Comparison of ENCODE assay signal across 8 cellular contexts in genomic region chr1:119367332-119368124, GRCh38. TPM values are rescaled to one million over a fixed set of nuclear protein-coding genes. Genes with fewer than 3 reads are reported as not detected.
DNase-seq lines count a peak whose midpoint lies in the region; ATAC-seq and TF ChIP-seq lines count a peak whose summit lies in the region.

No MANE protein-coding gene starts in this region.

- H3K27ac ChIP-seq in fibroblast of lung (ENCODE audit: insufficient read depth, low read length) = no peak overlapping the region

- no peaks in the 10 kb centered on the region for H4K20me1 ChIP-seq in fibroblast of lung (ENCODE audit: control insufficient read depth, extremely low read depth, insufficient read depth, low read length)

- DNase-seq in AG10803 (ENCODE audit: low read depth) (peak; percentile 56), GM19238 (ENCODE audit: insufficient read length, low spot score) (peak; percentile 11), OCI-M1 (lab: John Stamatoyannopoulos, UW) (peak; percentile 47), fibroblast of lung (ENCODE audit: low read depth in 2 of 2) (peak; percentile 32 to 58), progenitor cell of endocrine pancreas (ENCODE audit: low spot score, unreplicated experiment) (no peak), NCI-H2107 (lab: John Stamatoyannopoulos, UW) (no peak)
- DNase-seq in activated CD4-positive, alpha-beta T cell treated with anti-CD3 and anti-CD28 coated beads, Interleukin-2, amount 50 U/mL, for 1 hour = no peak

- H3K9ac ChIP-seq in fibroblast of lung (ENCODE audit: insufficient read depth, low read length) = no peak overlapping the region

- TF ChIP-seq CTCF in AG10803 (conservative IDR thresholded peaks at IDR 0.05; ENCODE audit: low read length) = peak; percentile 99
- TF ChIP-seq CTCF in fibroblast of lung (conservative IDR thresholded peaks at IDR 0.05 in 1 of 2, IDR thresholded peaks at IDR 0.05 in 1 of 2; ENCODE audit: low read depth in 1 of 2, low read length in 2 of 2) = peak; percentile 98 to 99
- peak; percentile 94 for TF ChIP-seq CTCF in progenitor cell of endocrine pancreas (IDR thresholded peaks at IDR 0.05; ENCODE audit: unreplicated experiment)

- no peaks in the 10 kb centered on the region for H3K9me3 ChIP-seq in fibroblast of lung (ENCODE audit: control insufficient read depth, insufficient read depth, low read depth, low read length)

- no peaks in the 10 kb centered on the region for H3K27me3 ChIP-seq in fibroblast of lung (ENCODE audit: control insufficient read depth, insufficient read depth, low read length)

- H3K36me3 ChIP-seq in fibroblast of lung (ENCODE audit: control insufficient read depth, insufficient read depth, low read length) = no peaks in the 10 kb centered on the region

- H3K4me3 ChIP-seq in AG10803 (ENCODE audit: low read length) (no peak overlapping the region), fibroblast of lung (replicated peaks in 1 of 4; ENCODE audit: control extremely low read depth in 1 of 4, insufficient read depth in 1 of 4, low read depth in 3 of 4, low read length in 4 of 4) (no peak overlapping the region)

- H3K36me3 Mint-ChIP-seq in progenitor cell of endocrine pancreas (ENCODE audit: insufficient read depth) = no peaks in the 10 kb centered on the region

- H3K4me2 ChIP-seq in fibroblast of lung (ENCODE audit: extremely low read depth, insufficient read depth, low read length) = no peak overlapping the region

- no peaks in the 10 kb centered on the region for H3K4me1 ChIP-seq in fibroblast of lung (ENCODE audit: control insufficient read depth, extremely low read depth, insufficient read depth, low read length)

- no peak overlapping the region for H2AFZ ChIP-seq in fibroblast of lung (ENCODE audit: low read length)

- no peak overlapping the region for H3K27ac Mint-ChIP-seq in progenitor cell of endocrine pancreas

- peaks cover 22% of the 10 kb centered on the region for H3K27me3 Mint-ChIP-seq in progenitor cell of endocrine pancreas

- peaks cover 2% of the 10 kb centered on the region for H3K4me1 Mint-ChIP-seq in progenitor cell of endocrine pancreas (ENCODE audit: low read depth)

- H3K9me3 Mint-ChIP-seq in progenitor cell of endocrine pancreas (ENCODE audit: low read depth) = no peaks in the 10 kb centered on the region

- ATAC-seq in GM18858 (IDR thresholded peaks at IDR 0.05; ENCODE audit: unreplicated experiment) = no peak

- no peak overlapping the region for H3K4me3 Mint-ChIP-seq in progenitor cell of endocrine pancreas (ENCODE audit: low read depth)

- no peaks in the 10 kb centered on the region for H3K79me2 ChIP-seq in fibroblast of lung (ENCODE audit: control insufficient read depth, insufficient read depth, low read length)

RNA-seq across cellular contexts. Expression of gene HAO2, which starts 1.1 kb away (rescaled TPM):
- total RNA-seq in fibroblast of lung (not detected in 2 replicates), progenitor cell of endocrine pancreas (not detected in 2 replicates)
- polyA plus RNA-seq in fibroblast of lung = not detected in 2 replicates
- not detected in 2 replicates for polyA plus RNA-seq in fibroblast of lung (2012)
- polyA minus RNA-seq in fibroblast of lung (ENCODE audit: low replicate concordance) = not detected in 2 replicates

RNA-seq across cellular contexts. Expression of gene HSD3B2, which starts 47.4 kb away (rescaled TPM):
- not detected in 2 replicates for total RNA-seq in fibroblast of lung
- not detected in 2 replicates for polyA plus RNA-seq in fibroblast of lung
- not detected in 2 replicates for polyA plus RNA-seq in fibroblast of lung (2012)
- not detected in 2 replicates for polyA minus RNA-seq in fibroblast of lung (ENCODE audit: low replicate concordance)
- total RNA-seq in progenitor cell of endocrine pancreas = not detected in 2 replicates

Comparison
In these comparisons a context has a peak if more than half of its experiments do, and no peak if none do; other contexts are left out.
1. DNase-seq: peak in AG10803 (single experiment), GM19238 (single experiment), OCI-M1 (single experiment) and fibroblast of lung (2 of 2); none in progenitor cell of endocrine pancreas (single experiment), activated CD4-positive, alpha-beta T cell treated with anti-CD3 and anti-CD28 coated beads, Interleukin-2, amount 50 U/mL, for 1 hour (single experiment) and NCI-H2107 (single experiment).
2. Peak in every context shown above with its lines, with median percentiles within 50 percentile points of each other: CTCF ChIP-seq.